8 cellular contexts compared by ENCODE assay signal in the genomic region with DNA sequence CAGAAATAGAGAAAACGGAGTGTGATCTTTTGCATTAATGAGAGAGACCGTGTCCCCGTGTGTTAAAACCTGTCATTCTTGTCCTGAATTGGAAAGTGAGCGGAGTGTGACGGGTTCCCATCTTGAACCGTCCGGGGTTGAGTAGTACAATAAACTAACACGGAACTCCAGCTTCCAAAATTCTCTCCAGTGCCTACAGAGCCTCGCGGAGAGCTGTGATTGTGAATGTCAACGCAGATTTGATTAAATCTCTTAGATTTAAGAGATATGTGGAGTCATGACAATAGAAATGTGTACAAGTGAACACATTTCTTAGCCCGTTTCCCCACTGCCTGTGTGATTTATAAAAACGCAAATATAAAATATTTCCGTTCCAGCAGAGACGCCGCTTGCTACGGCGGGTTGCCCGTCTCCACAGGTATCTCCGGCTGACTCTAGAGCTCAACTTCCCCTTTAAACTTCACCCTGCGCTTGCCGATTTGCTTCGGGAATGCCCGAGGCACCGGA. TPM values are rescaled to one million over a fixed set of nuclear protein-coding genes. Genes with fewer than 3 reads are reported as not detected.
A peak's percentile ranks its signal among the peaks of the same experiment; 100 is the strongest.
DNase-seq lines count a peak whose midpoint lies in the region; ATAC-seq and TF ChIP-seq lines count a peak whose summit lies in the region.

No MANE protein-coding gene starts in this region.

- H3K27ac ChIP-seq in Peyer's patch (peak overlapping the region; percentile 86 to 94 (median 89)), body of pancreas (peak overlapping the region; percentile 86 to 96 (median 91)), iPS-18a (ENCODE audit: low read length) (peak overlapping the region; percentile 51), skeletal muscle tissue (ENCODE audit: low read depth, low read length) (peak overlapping the region; percentile 92)

- peak overlapping the region; percentile 75 to 91 (median 84) for H3K4me3 ChIP-seq in Peyer's patch
- peak overlapping the region; percentile 21 to 85 for H3K4me3 ChIP-seq in body of pancreas
- H3K4me3 ChIP-seq in iPS-18a (ENCODE audit: low read length), result peak overlapping the region; percentile 96
- peak overlapping the region; percentile 82 to 99 (median 94) for H3K4me3 ChIP-seq in skeletal muscle tissue (ENCODE audit: low read length in 3 of 3)

- peak; percentile 75 for DNase-seq in DMS53 (lab: John Stamatoyannopoulos, UW)
- peak in 2 of 3 donors; percentile 54 to 64 for DNase-seq in Peyer's patch
- DNase-seq in body of pancreas, result peak; percentile 37 to 60 (median 55)
- no peak for DNase-seq in posterior vena cava (ENCODE audit: low spot score)

- H3K4me1 ChIP-seq in Peyer's patch (peaks cover 0 to 17% (median 9%) of the 10 kb centered on the region in 4 donors), body of pancreas (peaks cover 42% of the 10 kb centered on the region), iPS-18a (ENCODE audit: control insufficient read depth, low read depth, low read length) (peaks cover 6% of the 10 kb centered on the region), skeletal muscle tissue (ENCODE audit: control insufficient read depth in 3 of 3, insufficient read depth in 3 of 3, low read length in 3 of 3) (peaks cover 4 to 24% (median 16%) of the 10 kb centered on the region in 3 donors)

- intact Hi-C loops in body of pancreas (cut with DNase I) (no loop called here), posterior vena cava (cut with DNase I) (no loop called here)

- no peak for TF ChIP-seq CTCF in Peyer's patch (IDR thresholded peaks at IDR 0.05)
- no peak for TF ChIP-seq CTCF in body of pancreas (IDR thresholded peaks at IDR 0.05)

- ATAC-seq in GM19463 (IDR thresholded peaks at IDR 0.05; ENCODE audit: unreplicated experiment) (peak; percentile 16), HG03558 (IDR thresholded peaks at IDR 0.05; ENCODE audit: extremely low read depth, unreplicated experiment) (peak; percentile 9), body of pancreas (peak; percentile 65)

- peak overlapping the region; percentile 99 for H3K9ac ChIP-seq in iPS-18a (ENCODE audit: low read length)
- H3K9ac ChIP-seq in skeletal muscle tissue (ENCODE audit: low read depth in 1 of 3, low read length in 3 of 3), result peak overlapping the region; percentile 99

- TF ChIP-seq POLR2A in Peyer's patch (IDR thresholded peaks at IDR 0.05), result no peak
- no peak for TF ChIP-seq POLR2A in body of pancreas (IDR thresholded peaks at IDR 0.05)

- no peaks in the 10 kb centered on the region for H3K27me3 ChIP-seq in Peyer's patch
- H3K27me3 ChIP-seq in body of pancreas, result no peaks in the 10 kb centered on the region
- H3K27me3 ChIP-seq in iPS-18a (ENCODE audit: control insufficient read depth, insufficient read depth, low read length), result no peaks in the 10 kb centered on the region
- H3K27me3 ChIP-seq in skeletal muscle tissue (ENCODE audit: control insufficient read depth in 3 of 3, insufficient read depth in 3 of 3, low read length in 3 of 3), result no peaks in the 10 kb centered on the region

- WGBS in body of pancreas, 2 donors, result 0 to 1% methylated on average over 20 to 25 of the region's 25 CpGs

- H3K36me3 ChIP-seq in Peyer's patch, result peaks cover 0 to 24% (median 0%) of the 10 kb centered on the region in 3 donors
- peaks cover 0 to 2% of the 10 kb centered on the region in 2 donors for H3K36me3 ChIP-seq in body of pancreas (replicated peaks in 1 of 2; ENCODE audit: insufficient read depth in 1 of 2, low read depth in 2 of 2)
- peaks cover 23% of the 10 kb centered on the region for H3K36me3 ChIP-seq in iPS-18a (ENCODE audit: control insufficient read depth, low read depth, low read length)
- peaks cover 4 to 14% (median 14%) of the 10 kb centered on the region in 3 donors for H3K36me3 ChIP-seq in skeletal muscle tissue (ENCODE audit: control insufficient read depth in 3 of 3, insufficient read depth in 3 of 3, low read length in 3 of 3)

- H3K9me3 ChIP-seq in Peyer's patch (no peaks in the 10 kb centered on the region), body of pancreas (no peaks in the 10 kb centered on the region), iPS-18a (ENCODE audit: control insufficient read depth, low read depth, low read length) (no peaks in the 10 kb centered on the region), skeletal muscle tissue (ENCODE audit: control insufficient read depth in 3 of 3, low read length in 3 of 3) (no peaks in the 10 kb centered on the region)

RNA-seq across cellular contexts. Expression of a gene that starts 0.5 kb away (rescaled TPM):
- total RNA-seq in Peyer's patch (100 to 1,000 TPM in 1 of 4 donors, 10 to 100 TPM in 3; 25.1 to 106 (median 30.0) TPM), body of pancreas (10 to 100 TPM; 38.2 to 55.0 TPM), skeletal muscle tissue (55.8 TPM), posterior vena cava (10 to 100 TPM; 46.9 to 51.0 TPM)

Comparison
In these comparisons a context has a peak if more than half of its experiments do, and no peak if none do; other contexts are left out.
1. ATAC-seq: peak in every context shown above with its lines; median percentile 65 in body of pancreas; 16 in GM19463; 9 in HG03558.